Comparison of ENCODE assay signal across 2 cellular contexts in the genomic region with DNA sequence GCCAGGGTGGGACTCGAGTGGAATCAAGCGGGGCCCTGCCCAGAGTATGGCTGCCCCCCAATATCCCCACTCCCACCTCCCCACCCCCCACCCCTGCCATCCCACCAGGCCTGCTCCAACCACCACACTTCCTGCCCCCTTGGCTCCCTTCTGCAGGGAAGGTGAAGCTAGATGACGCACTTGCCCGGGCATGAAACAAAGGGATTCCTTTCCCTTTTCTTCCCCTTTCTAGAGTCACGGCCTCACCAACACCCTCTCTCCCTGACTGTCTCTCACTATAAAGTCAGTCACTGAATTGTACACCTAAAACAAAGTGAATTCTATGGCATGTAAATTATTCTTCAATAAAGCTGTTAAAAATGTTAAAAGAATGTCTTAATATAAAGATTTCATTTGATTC.
TF ChIP-seq lines count a peak whose summit lies in the region.

No MANE protein-coding gene starts in this region.

TF ChIP-seq in GM23338, 12 proteins besides CTCF, POLR2A, EP300 and RAD21 (continues in another document):
- TF ChIP-seq CREB1 (CRISPR knock-in tag; IDR thresholded peaks at IDR 0.05; ENCODE audit: low read depth) (no peak), ZNF114 (CRISPR knock-in tag; IDR thresholded peaks at IDR 0.05) (no peak), JUNB (IDR thresholded peaks at IDR 0.05; ENCODE audit: unreplicated experiment) (no peak), EZH2phosphoT487 (IDR thresholded peaks at IDR 0.05; ENCODE audit: unreplicated experiment) (no peak), EZH2 (IDR thresholded peaks at IDR 0.05; ENCODE audit: low read depth, unreplicated experiment) (no peak), ZNF331 (CRISPR knock-in tag; IDR thresholded peaks at IDR 0.05; ENCODE audit: low read depth) (no peak), NANOG (IDR thresholded peaks at IDR 0.05; ENCODE audit: borderline replicate concordance) (no peak), POLR2AphosphoS5 (IDR thresholded peaks at IDR 0.05; ENCODE audit: low read depth) (no peak)
- TF ChIP-seq, protein P1, sequence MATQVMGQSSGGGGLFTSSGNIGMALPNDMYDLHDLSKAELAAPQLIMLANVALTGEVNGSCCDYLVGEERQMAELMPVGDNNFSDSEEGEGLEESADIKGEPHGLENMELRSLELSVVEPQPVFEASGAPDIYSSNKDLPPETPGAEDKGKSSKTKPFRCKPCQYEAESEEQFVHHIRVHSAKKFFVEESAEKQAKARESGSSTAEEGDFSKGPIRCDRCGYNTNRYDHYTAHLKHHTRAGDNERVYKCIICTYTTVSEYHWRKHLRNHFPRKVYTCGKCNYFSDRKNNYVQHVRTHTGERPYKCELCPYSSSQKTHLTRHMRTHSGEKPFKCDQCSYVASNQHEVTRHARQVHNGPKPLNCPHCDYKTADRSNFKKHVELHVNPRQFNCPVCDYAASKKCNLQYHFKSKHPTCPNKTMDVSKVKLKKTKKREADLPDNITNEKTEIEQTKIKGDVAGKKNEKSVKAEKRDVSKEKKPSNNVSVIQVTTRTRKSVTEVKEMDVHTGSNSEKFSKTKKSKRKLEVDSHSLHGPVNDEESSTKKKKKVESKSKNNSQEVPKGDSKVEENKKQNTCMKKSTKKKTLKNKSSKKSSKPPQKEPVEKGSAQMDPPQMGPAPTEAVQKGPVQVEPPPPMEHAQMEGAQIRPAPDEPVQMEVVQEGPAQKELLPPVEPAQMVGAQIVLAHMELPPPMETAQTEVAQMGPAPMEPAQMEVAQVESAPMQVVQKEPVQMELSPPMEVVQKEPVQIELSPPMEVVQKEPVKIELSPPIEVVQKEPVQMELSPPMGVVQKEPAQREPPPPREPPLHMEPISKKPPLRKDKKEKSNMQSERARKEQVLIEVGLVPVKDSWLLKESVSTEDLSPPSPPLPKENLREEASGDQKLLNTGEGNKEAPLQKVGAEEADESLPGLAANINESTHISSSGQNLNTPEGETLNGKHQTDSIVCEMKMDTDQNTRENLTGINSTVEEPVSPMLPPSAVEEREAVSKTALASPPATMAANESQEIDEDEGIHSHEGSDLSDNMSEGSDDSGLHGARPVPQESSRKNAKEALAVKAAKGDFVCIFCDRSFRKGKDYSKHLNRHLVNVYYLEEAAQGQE (IDR thresholded peaks at IDR 0.05; ENCODE audit: unreplicated experiment) = no peak
- TF ChIP-seq, protein P2, sequence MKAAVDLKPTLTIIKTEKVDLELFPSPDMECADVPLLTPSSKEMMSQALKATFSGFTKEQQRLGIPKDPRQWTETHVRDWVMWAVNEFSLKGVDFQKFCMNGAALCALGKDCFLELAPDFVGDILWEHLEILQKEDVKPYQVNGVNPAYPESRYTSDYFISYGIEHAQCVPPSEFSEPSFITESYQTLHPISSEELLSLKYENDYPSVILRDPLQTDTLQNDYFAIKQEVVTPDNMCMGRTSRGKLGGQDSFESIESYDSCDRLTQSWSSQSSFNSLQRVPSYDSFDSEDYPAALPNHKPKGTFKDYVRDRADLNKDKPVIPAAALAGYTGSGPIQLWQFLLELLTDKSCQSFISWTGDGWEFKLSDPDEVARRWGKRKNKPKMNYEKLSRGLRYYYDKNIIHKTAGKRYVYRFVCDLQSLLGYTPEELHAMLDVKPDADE (IDR thresholded peaks at IDR 0.05) = no peak

TF ChIP-seq in H1, 55 proteins besides CTCF, POLR2A, EP300 and RAD21:
- TF ChIP-seq SIX5 (IDR thresholded peaks at IDR 0.05; ENCODE audit: low read depth, low read length) (no peak), MAFK (IDR thresholded peaks at IDR 0.05; ENCODE audit: low read depth, low read length) (no peak), CHD1 (IDR thresholded peaks at IDR 0.05; ENCODE audit: low read depth, low read length) (no peak), SUZ12 (IDR thresholded peaks at IDR 0.05; ENCODE audit: low read length) (no peak), SIRT6 (IDR thresholded peaks at IDR 0.05; ENCODE audit: low read length) (no peak), FOSL1 (IDR thresholded peaks at IDR 0.05; ENCODE audit: insufficient read depth, low read depth, low read length) (no peak)
TF ChIP-seq in H1: peak in this region for 0.
